8 cellular contexts compared by ENCODE assay signal in genomic region chr12:116533343-116534248, GRCh38.
DNase-seq lines count a peak whose midpoint lies in the region; ATAC-seq and TF ChIP-seq lines count a peak whose summit lies in the region.

No MANE protein-coding gene starts in this region.

- peak overlapping the region; percentile 36 for H3K4me3 ChIP-seq in HAP-1
- H3K4me3 ChIP-seq in astrocyte of the cerebellum (ENCODE audit: low read depth, low read length): peak overlapping the region; percentile 47
- H3K4me3 ChIP-seq in retinal pigment epithelial cell (ENCODE audit: low read length): peak overlapping the region; percentile 66

- H3K9me3 ChIP-seq in HAP-1: no peaks in the 10 kb centered on the region

- H3K4me1 ChIP-seq in HAP-1: peaks cover 10% of the 10 kb centered on the region

- in situ Hi-C loops in HAP-1 (cut with MboI; ENCODE audit: low sequenced_read_pairs) (no loop called here), astrocyte of the cerebellum (cut with HindIII; ENCODE audit: low sequenced_read_pairs) (loop anchor here (10.0 kb wide), 1 partner anchor 51 kb away; no protein-coding TSS in a partner anchor)

- TF ChIP-seq CTCF in astrocyte of the cerebellum (IDR thresholded peaks at IDR 0.05; ENCODE audit: low read depth, low read length, missing control alignments) (no peak), retinal pigment epithelial cell (conservative IDR thresholded peaks at IDR 0.05; ENCODE audit: low read depth, low read length) (no peak)

- H3K27me3 ChIP-seq in HAP-1 (ENCODE audit: low read depth): no peaks in the 10 kb centered on the region

- H3K36me3 ChIP-seq in HAP-1 (replicated peaks): no peaks in the 10 kb centered on the region

- no peak for ATAC-seq in GM18858 (IDR thresholded peaks at IDR 0.05; ENCODE audit: unreplicated experiment)

- DNase-seq in DMS79 treated with DMSO at 0.1 percent for 48 hours (lab: John Stamatoyannopoulos, UW) (peak; percentile 57), HAP-1 (ENCODE audit: low spot score in 2 of 2) (peak; percentile 89 to 95), NCI-H1694 (lab: John Stamatoyannopoulos, UW) (peak; percentile 68), T1000 (lab: John Stamatoyannopoulos, UW) (peak; percentile 46), astrocyte of the cerebellum (ENCODE audit: low read depth) (no peak), hypothalamus (lab: John Stamatoyannopoulos, UW) (peak in 49 of 51 donors; percentile 7 to 84 (median 55)), retinal pigment epithelial cell (ENCODE audit: low read depth) (no peak)

Comparison
In these comparisons a context has a peak if more than half of its experiments do, and no peak if none do; other contexts are left out.
1. DNase-seq: peak in DMS79 treated with DMSO at 0.1 percent for 48 hours (single experiment), HAP-1 (2 of 2), NCI-H1694 (single experiment), T1000 (single experiment) and hypothalamus (49 of 51); none in astrocyte of the cerebellum (single experiment) and retinal pigment epithelial cell (single experiment).
2. Peak in every context shown above with its lines, with median percentiles within 50 percentile points of each other: H3K4me3 ChIP-seq.